20 cellular contexts compared by ENCODE assay signal in the genomic region with DNA sequence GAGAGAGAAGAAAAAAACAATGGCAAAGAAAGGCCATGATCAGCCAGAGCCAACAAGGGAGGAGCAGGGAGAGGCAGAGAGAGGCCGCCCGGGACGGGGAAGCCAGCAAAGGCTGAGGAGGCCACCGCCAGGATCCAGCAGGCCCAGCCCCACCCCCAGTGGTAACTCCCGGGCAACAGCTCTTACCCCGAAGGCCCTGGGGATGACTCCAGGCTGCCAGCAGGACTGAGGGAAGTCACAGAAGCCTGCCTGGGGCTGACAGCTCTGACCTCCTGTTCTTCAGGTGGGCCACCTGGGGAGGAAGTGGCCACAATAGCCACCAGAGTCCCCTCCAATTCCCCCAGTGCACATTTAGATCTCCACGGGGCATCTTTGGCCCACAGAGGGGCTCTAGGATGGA.
DNase-seq lines count a peak whose midpoint lies in the region; ATAC-seq and TF ChIP-seq lines count a peak whose summit lies in the region.
"Had no signal": no experiment of that assay in that cellular context is flagged by ENCODE, and none has a peak within 500 bp of the region (broad histone marks: within the 10 kb centered on the region; RNA-seq: fewer than 3 reads in every experiment).

No MANE protein-coding gene starts in this region.

- no peaks in the 10 kb centered on the region for H3K36me3 Mint-ChIP-seq in WTC11
- H3K36me3 Mint-ChIP-seq in nephron (ENCODE audit: low read depth), result no peaks in the 10 kb centered on the region
- no peaks in the 10 kb centered on the region for H3K36me3 Mint-ChIP-seq in progenitor cell of endocrine pancreas (ENCODE audit: insufficient read depth)
- H3K36me3 Mint-ChIP-seq in activated CD4-positive, alpha-beta T cell treated with anti-CD3 and anti-CD28 coated beads for 36 hours (ENCODE audit: low read depth), result no peaks in the 10 kb centered on the region
- H3K36me3 Mint-ChIP-seq: CD14-positive monocyte; CD8-positive, alpha-beta memory T cell had no signal

- TF ChIP-seq CTCF in WTC11 (IDR thresholded peaks at IDR 0.05) (no peak), nephron (IDR thresholded peaks at IDR 0.05; ENCODE audit: unreplicated experiment in 3 of 3) (no peak), progenitor cell of endocrine pancreas (IDR thresholded peaks at IDR 0.05; ENCODE audit: unreplicated experiment) (no peak)

- DNase-seq in ELF-1 (ENCODE audit: low read depth, low spot score) (peak; percentile 56), WTC11 (ENCODE audit: low spot score) (peak; percentile 34), progenitor cell of endocrine pancreas (ENCODE audit: low spot score, unreplicated experiment) (no peak), DMS79 (lab: John Stamatoyannopoulos, UW) (no peak)
- no peak for DNase-seq in activated CD4-positive, alpha-beta T cell treated with anti-CD3 and anti-CD28 coated beads for 36 hours
- DNase-seq: CD8-positive, alpha-beta memory T cell; DMS153; Kasumi-1; NCI-H1092 treated with DMSO at 0.1 percent for 48 hours; NCI-H2029; NCI-H2227 treated with DMSO at 0.1 percent for 48 hours; NCI-H526 treated with DMSO at 0.1 percent for 48 hours; Right ventricle myocardium superior; RPMI8226 had no signal

- H3K4me3 Mint-ChIP-seq in WTC11 (no peak overlapping the region), nephron (peak overlapping the region; percentile 52 to 58 (median 54)), progenitor cell of endocrine pancreas (ENCODE audit: low read depth) (peak overlapping the region; percentile 60)
- H3K4me3 Mint-ChIP-seq in activated CD4-positive, alpha-beta T cell treated with anti-CD3 and anti-CD28 coated beads for 36 hours, result no peak overlapping the region

- CTCF ChIA-PET in WTC11 (lab: Charles Lee), result interaction anchor here (0.6 to 3.1 kb wide), 12 partner anchors 18 to 200 kb away, joined by 3 to 25 read pairs (median 5); a partner anchor contains a TSS
- CTCF ChIA-PET in activated CD4-positive, alpha-beta T cell treated with anti-CD3 and anti-CD28 coated beads for 36 hours (lab: Charles Lee), result interaction anchor here (0.7 kb wide), 1 partner anchor 97 kb away, joined by 3 read pairs; no protein-coding TSS in a partner anchor

- H3K27ac Mint-ChIP-seq in WTC11 (no peak overlapping the region), nephron (no peak overlapping the region), progenitor cell of endocrine pancreas (no peak overlapping the region)
- H3K27ac Mint-ChIP-seq in activated CD4-positive, alpha-beta T cell treated with anti-CD3 and anti-CD28 coated beads for 36 hours, result no peak overlapping the region
- H3K27ac Mint-ChIP-seq: B cell, CD14-positive monocyte had no signal

- ATAC-seq in WTC11 (no peak), HG03025 (IDR thresholded peaks at IDR 0.05; ENCODE audit: low FRiP score, unreplicated experiment) (no peak), HG02973 (IDR thresholded peaks at IDR 0.05; ENCODE audit: unreplicated experiment) (no peak)
- ATAC-seq in activated CD4-positive, alpha-beta T cell treated with anti-CD3 and anti-CD28 coated beads for 36 hours, result no peak
- ATAC-seq: K562 had no signal

- POLR2A ChIA-PET in WTC11 (lab: Charles Lee), result no interaction called here
- POLR2A ChIA-PET in activated CD4-positive, alpha-beta T cell treated with anti-CD3 and anti-CD28 coated beads for 36 hours (lab: Charles Lee), result no interaction called here

- H3K9me3 Mint-ChIP-seq in WTC11 (no peaks in the 10 kb centered on the region), nephron (no peaks in the 10 kb centered on the region), progenitor cell of endocrine pancreas (ENCODE audit: low read depth) (no peaks in the 10 kb centered on the region)
- H3K9me3 Mint-ChIP-seq in activated CD4-positive, alpha-beta T cell treated with anti-CD3 and anti-CD28 coated beads for 36 hours (ENCODE audit: low read depth), result no peaks in the 10 kb centered on the region
- H3K9me3 Mint-ChIP-seq: CD8-positive, alpha-beta memory T cell had no signal

- peaks cover 32% of the 10 kb centered on the region for H3K4me1 Mint-ChIP-seq in WTC11
- H3K4me1 Mint-ChIP-seq in nephron, result peaks cover 10% of the 10 kb centered on the region
- peaks cover 31% of the 10 kb centered on the region for H3K4me1 Mint-ChIP-seq in progenitor cell of endocrine pancreas (ENCODE audit: low read depth)
- H3K4me1 Mint-ChIP-seq in activated CD4-positive, alpha-beta T cell treated with anti-CD3 and anti-CD28 coated beads for 36 hours, result no peaks in the 10 kb centered on the region
- H3K4me1 Mint-ChIP-seq: CD14-positive monocyte had no signal

- H3K27me3 Mint-ChIP-seq in WTC11 (ENCODE audit: low read depth), result peaks cover 38% of the 10 kb centered on the region
- peaks cover 62% of the 10 kb centered on the region for H3K27me3 Mint-ChIP-seq in nephron (ENCODE audit: low read depth)
- peaks cover 18% of the 10 kb centered on the region for H3K27me3 Mint-ChIP-seq in progenitor cell of endocrine pancreas
- peaks cover 31% of the 10 kb centered on the region for H3K27me3 Mint-ChIP-seq in activated CD4-positive, alpha-beta T cell treated with anti-CD3 and anti-CD28 coated beads for 36 hours

- intact Hi-C loops in activated CD4-positive, alpha-beta T cell treated with anti-CD3 and anti-CD28 coated beads for 36 hours (cut with DNase I, micrococcal nuclease), result no loop called here

TF ChIP-seq in WTC11, 78 proteins besides CTCF, POLR2A, EP300 and RAD21:
- TF ChIP-seq, protein P1, sequence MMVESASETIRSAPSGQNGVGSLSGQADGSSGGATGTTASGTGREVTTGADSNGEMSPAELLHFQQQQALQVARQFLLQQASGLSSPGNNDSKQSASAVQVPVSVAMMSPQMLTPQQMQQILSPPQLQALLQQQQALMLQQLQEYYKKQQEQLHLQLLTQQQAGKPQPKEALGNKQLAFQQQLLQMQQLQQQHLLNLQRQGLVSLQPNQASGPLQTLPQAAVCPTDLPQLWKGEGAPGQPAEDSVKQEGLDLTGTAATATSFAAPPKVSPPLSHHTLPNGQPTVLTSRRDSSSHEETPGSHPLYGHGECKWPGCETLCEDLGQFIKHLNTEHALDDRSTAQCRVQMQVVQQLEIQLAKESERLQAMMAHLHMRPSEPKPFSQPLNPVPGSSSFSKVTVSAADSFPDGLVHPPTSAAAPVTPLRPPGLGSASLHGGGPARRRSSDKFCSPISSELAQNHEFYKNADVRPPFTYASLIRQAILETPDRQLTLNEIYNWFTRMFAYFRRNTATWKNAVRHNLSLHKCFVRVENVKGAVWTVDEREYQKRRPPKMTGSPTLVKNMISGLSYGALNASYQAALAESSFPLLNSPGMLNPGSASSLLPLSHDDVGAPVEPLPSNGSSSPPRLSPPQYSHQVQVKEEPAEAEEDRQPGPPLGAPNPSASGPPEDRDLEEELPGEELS (CRISPR knock-in tag; IDR thresholded peaks at IDR 0.05), result no peak
- TF ChIP-seq FOXP1 (CRISPR knock-in tag; IDR thresholded peaks at IDR 0.05; ENCODE audit: borderline replicate concordance) (no peak), ATF1 (CRISPR knock-in tag; IDR thresholded peaks at IDR 0.05) (no peak), MXD4 (CRISPR knock-in tag; IDR thresholded peaks at IDR 0.05; ENCODE audit: borderline replicate concordance) (no peak), CREM (CRISPR knock-in tag; IDR thresholded peaks at IDR 0.05) (no peak), JUN (CRISPR knock-in tag; IDR thresholded peaks at IDR 0.05) (no peak)
- TF ChIP-seq, protein P2, sequence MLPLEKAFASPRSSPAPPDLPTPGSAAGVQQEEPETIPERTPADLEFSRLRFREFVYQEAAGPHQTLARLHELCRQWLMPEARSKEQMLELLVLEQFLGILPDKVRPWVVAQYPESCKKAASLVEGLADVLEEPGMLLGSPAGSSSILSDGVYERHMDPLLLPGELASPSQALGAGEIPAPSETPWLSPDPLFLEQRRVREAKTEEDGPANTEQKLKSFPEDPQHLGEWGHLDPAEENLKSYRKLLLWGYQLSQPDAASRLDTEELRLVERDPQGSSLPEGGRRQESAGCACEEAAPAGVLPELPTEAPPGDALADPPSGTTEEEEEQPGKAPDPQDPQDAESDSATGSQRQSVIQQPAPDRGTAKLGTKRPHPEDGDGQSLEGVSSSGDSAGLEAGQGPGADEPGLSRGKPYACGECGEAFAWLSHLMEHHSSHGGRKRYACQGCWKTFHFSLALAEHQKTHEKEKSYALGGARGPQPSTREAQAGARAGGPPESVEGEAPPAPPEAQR (CRISPR knock-in tag; IDR thresholded peaks at IDR 0.05), result no peak

Comparison
In these comparisons a context has a peak if more than half of its experiments do, and no peak if none do; other contexts are left out.
1. DNase-seq: peak in ELF-1 (single experiment) and WTC11 (single experiment); none in progenitor cell of endocrine pancreas (single experiment), DMS79 (single experiment) and activated CD4-positive, alpha-beta T cell treated with anti-CD3 and anti-CD28 coated beads for 36 hours (single experiment).
2. H3K4me3 Mint-ChIP-seq: peak in nephron (3 of 3) and progenitor cell of endocrine pancreas (single experiment); none in WTC11 (single experiment) and activated CD4-positive, alpha-beta T cell treated with anti-CD3 and anti-CD28 coated beads for 36 hours (single experiment).